1 cellular context compared by ENCODE assay signal in the genomic region with DNA sequence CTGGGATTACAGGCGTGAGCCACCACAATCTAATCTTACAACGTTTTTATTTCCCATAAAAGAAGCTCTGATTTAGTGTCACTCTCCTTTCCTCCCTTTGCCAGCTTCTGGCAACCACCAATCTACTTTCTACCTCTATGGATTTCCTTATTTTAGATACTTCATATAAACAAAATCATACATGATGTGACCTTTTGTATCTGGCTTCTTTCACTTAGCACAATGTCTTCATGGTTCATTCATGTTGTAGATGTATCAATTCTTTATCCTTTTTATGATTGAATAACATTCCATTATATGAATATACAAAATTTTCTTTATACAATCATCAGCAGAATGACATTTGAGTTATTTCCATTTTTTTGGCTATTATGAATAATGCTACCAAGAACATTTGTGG.
TF ChIP-seq lines count a peak whose summit lies in the region.

No MANE protein-coding gene starts in this region.

TF ChIP-seq in HEK293, 187 proteins besides CTCF, POLR2A, EP300 and RAD21 (continued from another document):
- TF ChIP-seq, protein P1, sequence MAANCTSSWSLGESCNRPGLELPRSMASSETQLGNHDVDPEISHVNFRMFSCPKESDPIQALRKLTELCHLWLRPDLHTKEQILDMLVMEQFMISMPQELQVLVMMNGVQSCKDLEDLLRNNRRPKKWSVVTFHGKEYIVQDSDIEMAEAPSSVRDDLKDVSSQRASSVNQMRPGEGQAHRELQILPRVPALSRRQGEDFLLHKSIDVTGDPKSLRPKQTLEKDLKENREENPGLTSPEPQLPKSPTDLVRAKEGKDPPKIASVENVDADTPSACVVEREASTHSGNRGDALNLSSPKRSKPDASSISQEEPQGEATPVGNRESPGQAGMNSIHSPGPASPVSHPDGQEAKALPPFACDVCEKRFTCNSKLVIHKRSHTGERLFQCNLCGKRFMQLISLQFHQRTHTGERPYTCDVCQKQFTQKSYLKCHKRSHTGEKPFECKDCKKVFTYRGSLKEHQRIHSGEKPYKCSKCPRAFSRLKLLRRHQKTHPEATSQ (tag by site-specific recombination; IDR thresholded peaks at IDR 0.05) = no peak
- TF ChIP-seq OSR2 (tag by site-specific recombination; IDR thresholded peaks at IDR 0.05) (no peak), SP2 (tag by site-specific recombination; IDR thresholded peaks at IDR 0.05) (no peak)
- TF ChIP-seq, protein P2, sequence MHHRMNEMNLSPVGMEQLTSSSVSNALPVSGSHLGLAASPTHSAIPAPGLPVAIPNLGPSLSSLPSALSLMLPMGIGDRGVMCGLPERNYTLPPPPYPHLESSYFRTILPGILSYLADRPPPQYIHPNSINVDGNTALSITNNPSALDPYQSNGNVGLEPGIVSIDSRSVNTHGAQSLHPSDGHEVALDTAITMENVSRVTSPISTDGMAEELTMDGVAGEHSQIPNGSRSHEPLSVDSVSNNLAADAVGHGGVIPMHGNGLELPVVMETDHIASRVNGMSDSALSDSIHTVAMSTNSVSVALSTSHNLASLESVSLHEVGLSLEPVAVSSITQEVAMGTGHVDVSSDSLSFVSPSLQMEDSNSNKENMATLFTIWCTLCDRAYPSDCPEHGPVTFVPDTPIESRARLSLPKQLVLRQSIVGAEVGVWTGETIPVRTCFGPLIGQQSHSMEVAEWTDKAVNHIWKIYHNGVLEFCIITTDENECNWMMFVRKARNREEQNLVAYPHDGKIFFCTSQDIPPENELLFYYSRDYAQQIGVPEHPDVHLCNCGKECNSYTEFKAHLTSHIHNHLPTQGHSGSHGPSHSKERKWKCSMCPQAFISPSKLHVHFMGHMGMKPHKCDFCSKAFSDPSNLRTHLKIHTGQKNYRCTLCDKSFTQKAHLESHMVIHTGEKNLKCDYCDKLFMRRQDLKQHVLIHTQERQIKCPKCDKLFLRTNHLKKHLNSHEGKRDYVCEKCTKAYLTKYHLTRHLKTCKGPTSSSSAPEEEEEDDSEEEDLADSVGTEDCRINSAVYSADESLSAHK (tag by site-specific recombination; IDR thresholded peaks at IDR 0.05) = no peak
